In genomic region chr16:29849505-29849904, GRCh38 we compare ENCODE assay signal across 1 cellular context.
TF ChIP-seq lines count a peak whose summit lies in the region.

No MANE protein-coding gene starts in this region.

TF ChIP-seq in H1, 55 proteins besides CTCF, POLR2A, EP300 and RAD21:
- TF ChIP-seq FOSL1 (IDR thresholded peaks at IDR 0.05; ENCODE audit: insufficient read depth, low read depth, low read length) (no peak), KDM4A (IDR thresholded peaks at IDR 0.05; ENCODE audit: low read depth, low read length, severe bottlenecking) (no peak), GTF2F1 (IDR thresholded peaks at IDR 0.05; ENCODE audit: borderline replicate concordance, low read depth, low read length) (no peak), YY1 (IDR thresholded peaks at IDR 0.05; ENCODE audit: low read depth, low read length) (no peak), CHD1 (IDR thresholded peaks at IDR 0.05; ENCODE audit: low read depth, low read length) (no peak), ATF3 (IDR thresholded peaks at IDR 0.05; ENCODE audit: insufficient read depth, low read depth, low read length) (no peak), POU5F1 (IDR thresholded peaks at IDR 0.05; ENCODE audit: low read depth, low read length) (no peak), SRF (IDR thresholded peaks at IDR 0.05; ENCODE audit: low read depth, low read length) (no peak), RXRA (IDR thresholded peaks at IDR 0.05; ENCODE audit: insufficient read depth, low read depth, low read length) (no peak), POLR2AphosphoS5 (IDR thresholded peaks at IDR 0.05; ENCODE audit: low read depth, low read length) (no peak), KDM5A (IDR thresholded peaks at IDR 0.05; ENCODE audit: low read length) (no peak), NRF1 (IDR thresholded peaks at IDR 0.05; ENCODE audit: low read depth, low read length) (no peak), HDAC2 (IDR thresholded peaks at IDR 0.05; ENCODE audit: borderline replicate concordance in 1 of 2, low read depth in 2 of 2, low read length in 2 of 2) (no peak), RFX5 (IDR thresholded peaks at IDR 0.05; ENCODE audit: borderline replicate concordance, low read depth, low read length) (no peak), JUN (IDR thresholded peaks at IDR 0.05; ENCODE audit: low read depth, low read length) (no peak), TBP (IDR thresholded peaks at IDR 0.05; ENCODE audit: low read depth, low read length) (no peak), MAX (IDR thresholded peaks at IDR 0.05) (no peak)
